Comparison of ENCODE assay signal across 17 cellular contexts in the genomic region with DNA sequence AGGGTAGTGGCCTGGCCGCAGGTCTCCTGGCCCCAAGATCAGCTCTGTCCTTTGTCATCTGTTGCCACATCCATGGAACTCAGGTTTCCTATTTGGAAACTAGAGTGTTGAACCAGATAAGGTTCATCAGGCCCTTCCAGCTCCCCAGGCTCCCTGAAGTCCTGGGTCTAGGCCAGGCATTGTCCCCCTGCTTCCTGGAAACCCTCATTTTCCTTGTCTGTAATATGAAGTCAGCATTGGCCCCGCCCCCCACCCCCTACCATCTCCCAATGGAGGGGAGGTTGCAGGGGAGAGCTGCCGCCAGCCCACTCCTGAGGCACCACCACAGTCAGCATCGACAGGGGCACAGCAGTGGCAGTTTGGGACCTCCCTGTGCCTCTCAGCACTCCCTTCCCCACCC. TPM values are rescaled to one million over a fixed set of nuclear protein-coding genes. Genes with fewer than 3 reads are reported as not detected.
DNase-seq lines count a peak whose midpoint lies in the region; ATAC-seq, FAIRE-seq and TF ChIP-seq lines count a peak whose summit lies in the region.
"Had no signal": no experiment of that assay in that cellular context is flagged by ENCODE, and none has a peak within 500 bp of the region (broad histone marks: within the 10 kb centered on the region; RNA-seq: fewer than 3 reads in every experiment).

No MANE protein-coding gene starts in this region.

- intact Hi-C loops in endothelial cell of umbilical vein (cut with micrococcal nuclease) (no loop called here), psoas muscle (cut with DNase I) (loop anchor here (5.0 kb wide), 1 partner anchor 121 kb away; no protein-coding TSS in a partner anchor), mammary epithelial cell (cut with micrococcal nuclease) (loop anchor here (5.0 kb wide), 1 partner anchor 411 kb away; no protein-coding TSS in a partner anchor)

- no peaks in the 10 kb centered on the region for H3K36me3 Mint-ChIP-seq in osteocyte (ENCODE audit: unreplicated experiment)
- H3K36me3 Mint-ChIP-seq: CD8-positive, alpha-beta memory T cell had no signal

- BruUV-seq in endothelial cell of umbilical vein (replicated peaks; lab: Mats Ljungman, UMichigan) (no TSS peak), mammary epithelial cell (replicated peaks; lab: Mats Ljungman, UMichigan) (no TSS peak)

- peak overlapping the region; percentile 49; the same call in 1 of the 2 replicates for H2AFZ ChIP-seq in KMS-11 (ENCODE audit: low read depth)
- peak overlapping the region; percentile 6 for H2AFZ ChIP-seq in endothelial cell of umbilical vein (ENCODE audit: low read depth, low read length)
- H2AFZ ChIP-seq in mammary epithelial cell (ENCODE audit: low read depth, low read length), result no peak overlapping the region
- H2AFZ ChIP-seq: GM23248 had no signal

- H3K9me3 Mint-ChIP-seq in osteocyte (ENCODE audit: unreplicated experiment), result no peaks in the 10 kb centered on the region
- H3K9me3 Mint-ChIP-seq: CD8-positive, alpha-beta memory T cell had no signal

- H3K27ac Mint-ChIP-seq in osteocyte (ENCODE audit: unreplicated experiment), result no peak overlapping the region

- H3K27me3 Mint-ChIP-seq in osteocyte (ENCODE audit: unreplicated experiment), result peaks cover 7% of the 10 kb centered on the region

- H3K36me3 ChIP-seq in BLaER1, result no peaks in the 10 kb centered on the region
- no peaks in the 10 kb centered on the region for H3K36me3 ChIP-seq in KMS-11 (ENCODE audit: insufficient read depth)
- no peaks in the 10 kb centered on the region for H3K36me3 ChIP-seq in endothelial cell of umbilical vein (ENCODE audit: control insufficient read depth in 2 of 2, extremely low read depth in 1 of 2, insufficient read depth in 2 of 2, low read length in 2 of 2)
- H3K36me3 ChIP-seq in psoas muscle (ENCODE audit: insufficient read depth in 1 of 2, low read depth in 1 of 2), result no peaks in the 10 kb centered on the region
- H3K36me3 ChIP-seq in mammary epithelial cell (ENCODE audit: insufficient read depth, low read length), result no peaks in the 10 kb centered on the region
- H3K36me3 ChIP-seq: SJSA1 had no signal

- H3K4me3 ChIP-seq in BLaER1 (no peak overlapping the region), KMS-11 (IDR thresholded peaks at IDR 0.05; ENCODE audit: insufficient read depth, low read depth, low read length) (no peak overlapping the region), endothelial cell of umbilical vein (replicated peaks in 1 of 3; ENCODE audit: insufficient read depth in 1 of 3, low read depth in 1 of 3, low read length in 3 of 3) (no peak overlapping the region), psoas muscle (no peak overlapping the region), mammary epithelial cell (replicated peaks in 1 of 3; ENCODE audit: insufficient read depth in 1 of 3, low read depth in 2 of 3, low read length in 3 of 3) (no peak overlapping the region)
- H3K4me3 ChIP-seq: GM23248, SJSA1 had no signal

- H3K27ac ChIP-seq in BLaER1 (peak overlapping the region; percentile 52; the same call in 1 of the 2 replicates), KMS-11 (no peak overlapping the region), endothelial cell of umbilical vein (ENCODE audit: insufficient read depth, low read depth, low read length) (peak overlapping the region; percentile 94), psoas muscle (peak overlapping the region; percentile 42), mammary epithelial cell (ENCODE audit: insufficient read depth, low read depth, low read length) (no peak overlapping the region)
- H3K27ac ChIP-seq: GM23248 had no signal

- H3K4me1 Mint-ChIP-seq in osteocyte (ENCODE audit: unreplicated experiment), result peaks cover 14% of the 10 kb centered on the region

- H3K4me1 ChIP-seq in BLaER1, result peaks cover 65% of the 10 kb centered on the region
- no peaks in the 10 kb centered on the region for H3K4me1 ChIP-seq in KMS-11 (ENCODE audit: low read depth, poor library complexity, severe bottlenecking)
- H3K4me1 ChIP-seq in endothelial cell of umbilical vein (ENCODE audit: control insufficient read depth, extremely low read depth, insufficient read depth, low read length), result peaks cover 29% of the 10 kb centered on the region
- no peaks in the 10 kb centered on the region for H3K4me1 ChIP-seq in psoas muscle
- H3K4me1 ChIP-seq in mammary epithelial cell (ENCODE audit: insufficient read depth, low read length), result no peaks in the 10 kb centered on the region

- peak overlapping the region; percentile 72 for H3K4me2 ChIP-seq in BLaER1
- H3K4me2 ChIP-seq in KMS-11, result no peak overlapping the region
- H3K4me2 ChIP-seq in endothelial cell of umbilical vein (ENCODE audit: insufficient read depth, low read length), result no peak overlapping the region
- no peak overlapping the region for H3K4me2 ChIP-seq in mammary epithelial cell (ENCODE audit: insufficient read depth, low read depth, low read length)

- POLR2A ChIA-PET in endothelial cell of umbilical vein (lab: Charles Lee), result interaction anchor here (0.7 to 1.4 kb wide), 2 partner anchors 54 to 111 kb away, joined by 3 to 10 read pairs; no protein-coding TSS in a partner anchor

- in situ Hi-C loops in mammary epithelial cell (cut with MboI; ENCODE audit: low sequenced_read_pairs in 2 of 2), result no loop called here

- H3K9me3 ChIP-seq in BLaER1, result no peaks in the 10 kb centered on the region
- H3K9me3 ChIP-seq in endothelial cell of umbilical vein (replicated peaks; ENCODE audit: control insufficient read depth, insufficient read depth, low read length), result no peaks in the 10 kb centered on the region
- H3K9me3 ChIP-seq in psoas muscle, result no peaks in the 10 kb centered on the region
- H3K9me3 ChIP-seq in mammary epithelial cell (replicated peaks; ENCODE audit: insufficient read depth, low read length), result no peaks in the 10 kb centered on the region

- no peak for TF ChIP-seq POLR2A in endothelial cell of umbilical vein (IDR thresholded peaks at IDR 0.05; ENCODE audit: low read depth, low read length)

- 71% methylated on average over 4 of the region's 4 CpGs for WGBS in psoas muscle, 3 donors
- WGBS in mammary epithelial cell (ENCODE audit: low coverage, missing lambda C conversion rate), result 75% methylated on average over 2 of the region's 4 CpGs

- CTCF ChIA-PET in endothelial cell of umbilical vein (lab: Charles Lee) (interaction anchor here (0.8 to 7.5 kb wide), 20 partner anchors 9 to 511 kb away, joined by 3 to 148 read pairs (median 4); a partner anchor contains a TSS), mammary epithelial cell (lab: Charles Lee; ENCODE audit: low non-redundant PET) (no interaction called here)

- TF ChIP-seq CTCF in KMS-11 (conservative IDR thresholded peaks at IDR 0.05; ENCODE audit: low read depth, low read length) (no peak), endothelial cell of umbilical vein (IDR thresholded peaks at IDR 0.05; ENCODE audit: extremely low read depth in 1 of 2, insufficient read depth in 1 of 2, low read depth in 1 of 2, low read length in 2 of 2) (no peak), psoas muscle (IDR thresholded peaks at IDR 0.05) (no peak), osteocyte (IDR thresholded peaks at IDR 0.05) (no peak), mammary epithelial cell (conservative IDR thresholded peaks at IDR 0.05 in 1 of 2, IDR thresholded peaks at IDR 0.05 in 1 of 2; ENCODE audit: extremely low read depth in 1 of 2, insufficient read depth in 1 of 2, low read depth in 1 of 2, low read length in 2 of 2) (no peak)

- ATAC-seq in psoas muscle, result no peak
- no peak for ATAC-seq in HG02798 (IDR thresholded peaks at IDR 0.05; ENCODE audit: poor library complexity, unreplicated experiment)

- H4K20me1 ChIP-seq in BLaER1 (no peaks in the 10 kb centered on the region), KMS-11 (ENCODE audit: insufficient read depth) (no peaks in the 10 kb centered on the region), endothelial cell of umbilical vein (replicated peaks; ENCODE audit: control insufficient read depth, extremely low read depth, insufficient read depth, low read length) (no peaks in the 10 kb centered on the region), mammary epithelial cell (ENCODE audit: insufficient read depth, low read length) (no peaks in the 10 kb centered on the region)

- peak overlapping the region; percentile 15; the same call in 1 of the 2 replicates for H3K9ac ChIP-seq in BLaER1
- H3K9ac ChIP-seq in KMS-11, result no peak overlapping the region
- H3K9ac ChIP-seq in endothelial cell of umbilical vein (replicated peaks; ENCODE audit: extremely low read depth, insufficient read depth, low read length), result no peak overlapping the region
- H3K9ac ChIP-seq in mammary epithelial cell (ENCODE audit: insufficient read depth, low read length), result no peak overlapping the region
- H3K9ac ChIP-seq: GM23248 had no signal

- no peak for FAIRE-seq in endothelial cell of umbilical vein (lab: Jason Lieb, UNC)
- FAIRE-seq: A204.1, D721Med had no signal

- no peaks in the 10 kb centered on the region for H3K9me1 ChIP-seq in endothelial cell of umbilical vein (replicated peaks; ENCODE audit: control insufficient read depth, extremely low read depth, insufficient read depth, low read length)

- no peaks in the 10 kb centered on the region for H3K27me3 ChIP-seq in BLaER1
- no peaks in the 10 kb centered on the region for H3K27me3 ChIP-seq in KMS-11 (ENCODE audit: insufficient read depth, low read depth)
- H3K27me3 ChIP-seq in endothelial cell of umbilical vein (ENCODE audit: control insufficient read depth in 2 of 2, insufficient read depth in 2 of 2, low read length in 2 of 2), result no peaks in the 10 kb centered on the region
- H3K27me3 ChIP-seq in psoas muscle (ENCODE audit: insufficient read depth in 3 of 3, low read length in 2 of 3), result peaks cover 0 to 5% (median 0%) of the 10 kb centered on the region in 3 donors
- H3K27me3 ChIP-seq in mammary epithelial cell (ENCODE audit: insufficient read depth, low read length), result no peaks in the 10 kb centered on the region
- H3K27me3 ChIP-seq: SJSA1 had no signal

- no peak overlapping the region for H3K4me3 Mint-ChIP-seq in osteocyte (ENCODE audit: unreplicated experiment)

- DNase-seq in endothelial cell of umbilical vein (ENCODE audit: low read depth, low spot score) (peak; percentile 68), psoas muscle (no peak), inferior parietal cortex (ENCODE audit: extremely low spot score) (no peak), osteocyte (ENCODE audit: extremely low spot score, unreplicated experiment) (no peak), mammary epithelial cell (no peak)
- DNase-seq: GM23248, HCEC 1CT, KG1 had no signal

- no peaks in the 10 kb centered on the region for H3K79me2 ChIP-seq in KMS-11 (ENCODE audit: insufficient read depth, low read depth)
- no peaks in the 10 kb centered on the region for H3K79me2 ChIP-seq in endothelial cell of umbilical vein (ENCODE audit: control insufficient read depth, insufficient read depth, low read length)
- H3K79me2 ChIP-seq in mammary epithelial cell (ENCODE audit: insufficient read depth, low read length), result no peaks in the 10 kb centered on the region

- dilution Hi-C loops in endothelial cell of umbilical vein (cut with MboI; ENCODE audit: extremely low pct_ligation_motif_present, low sequenced_read_pairs) (no loop called here), mammary epithelial cell (cut with HindIII; ENCODE audit: low sequenced_read_pairs) (loop anchor here (5.0 kb wide), 1 partner anchor 51 kb away; no protein-coding TSS in a partner anchor)

RNA-seq across cellular contexts. Expression of a gene that starts 9.0 kb away (rescaled TPM):
- total RNA-seq in endothelial cell of umbilical vein (not detected in 2 replicates), psoas muscle (not detected), osteocyte (not detected in 2 replicates), mammary epithelial cell (not detected)
- polyA plus RNA-seq in endothelial cell of umbilical vein (not detected in 2 replicates), psoas muscle (under 1 TPM in 1 of 3 donors, not detected in 2; 0.03 TPM), mammary epithelial cell (not detected)
- not detected in 2 replicates for polyA plus RNA-seq in endothelial cell of umbilical vein (2011; cell fraction: cytosol; rRNA removed)
- not detected in 2 replicates for polyA plus RNA-seq in endothelial cell of umbilical vein (2011; cell fraction: nucleus; rRNA removed)
- not detected in 2 replicates for polyA plus RNA-seq in endothelial cell of umbilical vein (2012)
- polyA minus RNA-seq in endothelial cell of umbilical vein (not detected in 2 replicates), mammary epithelial cell (2.9 TPM)
- polyA minus RNA-seq in endothelial cell of umbilical vein (2011; cell fraction: cytosol; rRNA and poly(A)+ RNA removed), result not detected
- not detected in 2 replicates for polyA minus RNA-seq in endothelial cell of umbilical vein (2011; cell fraction: nucleus; rRNA and poly(A)+ RNA removed)
- total RNA-seq: CD8-positive, alpha-beta memory T cell; GM23248; HepG2; MCF 10A; SJSA1 had no signal
- polyA plus RNA-seq: CD8-positive, alpha-beta memory T cell; GM23248; HepG2 had no signal

RNA-seq across cellular contexts. Expression of a gene that starts 19.5 kb away (rescaled TPM):
- not detected in 2 replicates for total RNA-seq in endothelial cell of umbilical vein
- not detected in 2 replicates for polyA plus RNA-seq in endothelial cell of umbilical vein
- polyA plus RNA-seq in endothelial cell of umbilical vein (2011; cell fraction: cytosol; rRNA removed), result not detected in 2 replicates
- polyA plus RNA-seq in endothelial cell of umbilical vein (2011; cell fraction: nucleus; rRNA removed), result not detected in 2 replicates
- polyA plus RNA-seq in endothelial cell of umbilical vein (2012), result not detected in 2 replicates
- not detected in 2 replicates for polyA minus RNA-seq in endothelial cell of umbilical vein
- polyA minus RNA-seq in endothelial cell of umbilical vein (2011; cell fraction: cytosol; rRNA and poly(A)+ RNA removed), result not detected
- 0.29 TPM in 1 of 2 replicates, not detected in the other for polyA minus RNA-seq in endothelial cell of umbilical vein (2011; cell fraction: nucleus; rRNA and poly(A)+ RNA removed)
- not detected for total RNA-seq in psoas muscle
- polyA plus RNA-seq in psoas muscle, result not detected
- total RNA-seq in osteocyte, result not detected in 2 replicates
- total RNA-seq in mammary epithelial cell, result not detected
- polyA plus RNA-seq in mammary epithelial cell, result not detected
- not detected for polyA minus RNA-seq in mammary epithelial cell
- total RNA-seq: CD8-positive, alpha-beta memory T cell; GM23248; HepG2; MCF 10A; SJSA1 had no signal
- polyA plus RNA-seq: CD8-positive, alpha-beta memory T cell; GM23248; HepG2 had no signal

RNA-seq across cellular contexts. Expression of a gene that starts 51.6 kb away (rescaled TPM):
- total RNA-seq in endothelial cell of umbilical vein (not detected in 2 replicates), psoas muscle (not detected), osteocyte (not detected in 2 replicates), mammary epithelial cell (not detected)
- polyA plus RNA-seq in endothelial cell of umbilical vein (not detected in 2 replicates), psoas muscle (not detected), mammary epithelial cell (not detected)
- not detected in 2 replicates for polyA plus RNA-seq in endothelial cell of umbilical vein (2011; cell fraction: cytosol; rRNA removed)
- not detected in 2 replicates for polyA plus RNA-seq in endothelial cell of umbilical vein (2011; cell fraction: nucleus; rRNA removed)
- polyA plus RNA-seq in endothelial cell of umbilical vein (2012), result not detected in 2 replicates
- polyA minus RNA-seq in endothelial cell of umbilical vein (not detected in 2 replicates), mammary epithelial cell (not detected)
- polyA minus RNA-seq in endothelial cell of umbilical vein (2011; cell fraction: cytosol; rRNA and poly(A)+ RNA removed), result not detected
- polyA minus RNA-seq in endothelial cell of umbilical vein (2011; cell fraction: nucleus; rRNA and poly(A)+ RNA removed), result not detected in 2 replicates
- total RNA-seq: CD8-positive, alpha-beta memory T cell; GM23248; HepG2; MCF 10A; SJSA1 had no signal
- polyA plus RNA-seq: CD8-positive, alpha-beta memory T cell; GM23248; HepG2 had no signal

Comparison
In these comparisons a context has a peak if more than half of its experiments do, and no peak if none do; other contexts are left out.
1. H3K27ac ChIP-seq: peak in BLaER1 (single experiment), endothelial cell of umbilical vein (single experiment) and psoas muscle (single experiment); none in KMS-11 (single experiment) and mammary epithelial cell (single experiment).